In the genomic region with DNA sequence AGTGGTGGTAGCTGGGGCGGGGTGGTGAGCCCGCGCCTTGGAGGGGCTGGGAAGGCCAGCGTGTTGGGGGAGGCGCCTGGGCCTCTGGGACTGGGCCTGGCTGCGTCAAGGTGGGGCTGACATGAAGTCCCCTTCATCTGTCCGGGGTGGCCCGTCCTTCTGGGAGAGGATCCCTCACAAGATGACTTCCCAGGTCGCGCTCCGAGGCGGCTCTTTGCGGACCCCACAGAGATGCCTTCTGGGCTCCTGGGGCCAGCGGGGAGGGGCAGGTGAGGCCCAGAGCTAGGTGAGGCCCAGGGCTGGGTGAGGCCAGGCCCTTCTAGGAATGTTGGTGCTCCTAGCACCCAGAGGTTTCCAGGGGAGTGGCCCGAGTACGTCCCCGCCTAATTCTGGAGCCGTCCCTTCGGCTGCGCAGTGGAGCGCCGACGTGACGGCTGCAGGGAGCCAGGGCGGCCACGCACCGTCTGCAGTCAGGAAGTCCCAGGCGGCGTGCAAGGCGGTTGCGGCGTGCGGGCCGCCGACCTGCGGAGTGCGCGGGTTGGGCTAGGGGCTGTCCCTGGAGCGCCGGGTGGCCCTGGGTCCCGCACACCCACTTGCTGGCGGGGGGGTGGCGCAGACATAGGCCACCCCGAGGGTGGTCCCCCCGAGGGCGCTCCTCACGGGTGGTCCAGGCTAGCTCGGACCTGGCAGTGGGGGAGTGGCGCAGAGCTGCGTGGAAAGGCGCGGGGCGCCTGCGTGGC, we compare ENCODE assay signal across 22 cellular contexts. TPM values are rescaled to one million over a fixed set of nuclear protein-coding genes. Genes with fewer than 3 reads are reported as not detected.
A peak's percentile ranks its signal among the peaks of the same experiment; 100 is the strongest.
DNase-seq lines count a peak whose midpoint lies in the region; ATAC-seq, FAIRE-seq and TF ChIP-seq lines count a peak whose summit lies in the region.
"Had no signal": no experiment of that assay in that cellular context is flagged by ENCODE, and none has a peak within 500 bp of the region (broad histone marks: within the 10 kb centered on the region; RNA-seq: fewer than 3 reads in every experiment).

No MANE protein-coding gene starts in this region.

- no peak overlapping the region for H3K14ac ChIP-seq in neuronal stem cell (ENCODE audit: low read length)

- H3K36me3 ChIP-seq in K562 (ENCODE audit: control insufficient read depth, insufficient read depth, low read length) (no peaks in the 10 kb centered on the region), neuronal stem cell (replicated peaks in 1 of 2; ENCODE audit: control insufficient read depth in 2 of 2, insufficient read depth in 2 of 2, low read length in 2 of 2) (no peaks in the 10 kb centered on the region), suprapubic skin (no peaks in the 10 kb centered on the region)
- H3K36me3 ChIP-seq: BLaER1 treated with 17β-estradiol and CSF1 and Interleukin-3, amounts not matched to agents 10 nM and 100 nM; colonic mucosa had no signal

- TF ChIP-seq POLR2A in K562 (conservative IDR thresholded peaks at IDR 0.05) (no peak), suprapubic skin (IDR thresholded peaks at IDR 0.05) (no peak)

- CTCF ChIA-PET in K562 (lab: Yijun Ruan, JAX; ENCODE audit: low intra/inter-chr PET ratio) = no interaction called here

- no peak for FAIRE-seq in K562 (lab: Jason Lieb, UNC)
- FAIRE-seq: D721Med, islet of Langerhans had no signal

- WGBS in K562 (ENCODE audit: insufficient coverage, low coverage, missing lambda C conversion rate) = 31% methylated on average over 21 of the region's 54 CpGs
- WGBS in neuronal stem cell (ENCODE audit: extremely low coverage in 2 of 2, insufficient read length in 2 of 2, insufficient replicate concordance in 1 of 2), 2 donors = no CpG with 5 or more reads among the region's 54 CpGs
- 29% methylated on average over 35 of the region's 54 CpGs for WGBS in suprapubic skin

- TF ChIP-seq EP300 in K562 (IDR thresholded peaks at IDR 0.05; ENCODE audit: low read length) (no peak), suprapubic skin (IDR thresholded peaks at IDR 0.05) (no peak)

- H4K91ac ChIP-seq in neuronal stem cell (ENCODE audit: low read depth, low read length, poor library complexity) = no peak overlapping the region

- no peak overlapping the region for H2BK120ac ChIP-seq in neuronal stem cell (ENCODE audit: low read depth, low read length)

- POLR2A ChIA-PET in K562 (lab: Yijun Ruan, JAX) = no interaction called here

- no peaks in the 10 kb centered on the region for H3K9me1 ChIP-seq in K562 (ENCODE audit: control insufficient read depth, insufficient read depth, low read length)

- DNase-seq in Daoy (ENCODE audit: low read depth) (peak; percentile 15), K562 (ENCODE audit: extremely low read depth in 1 of 4, low spot score in 3 of 4) (no peak), neuronal stem cell (ENCODE audit: low spot score) (no peak), suprapubic skin (ENCODE audit: low spot score in 2 of 2) (peak; percentile 59 to 77), DMS79 treated with DMSO at 0.1 percent for 48 hours (lab: John Stamatoyannopoulos, UW) (no peak), cerebellar cortex (ENCODE audit: low spot score) (no peak), HPDE6-E6E7 (ENCODE audit: extremely low spot score) (no peak)
- DNase-seq: ACHN; activated CD4-positive, alpha-beta T cell treated with anti-CD3 and anti-CD28 coated beads, Interleukin-2, amount 10 ng/mL, durations not matched to agents 24 days and 14 days; activated naive CD8-positive, alpha-beta T cell treated with anti-CD3 and anti-CD28 coated beads for 36 hours; KBM-7; NCI-H187; stimulated activated CD4-positive, alpha-beta T cell treated with anti-CD3 and anti-CD28 coated beads, Interleukin-2, amount 100 ng/mL, for 24 hours; stimulated activated naive CD4-positive, alpha-beta T cell had no signal

- no peak overlapping the region for H3K27ac ChIP-seq in K562 (ENCODE audit: extremely low read depth, low read depth, low read length)
- no peak overlapping the region for H3K27ac ChIP-seq in neuronal stem cell (replicated peaks; ENCODE audit: low read length)
- H3K27ac ChIP-seq in suprapubic skin = no peak overlapping the region
- H3K27ac ChIP-seq: BLaER1 treated with 17β-estradiol and CSF1 and Interleukin-3, amounts not matched to agents 10 nM and 100 nM; colonic mucosa had no signal

- no TSS peak for BruUV-seq in K562 (replicated peaks; lab: Mats Ljungman, UMichigan)

- ATAC-seq in K562 = peak; percentile 23; the same call in 2 of the 3 replicates
- ATAC-seq in HG03196 (IDR thresholded peaks at IDR 0.05; ENCODE audit: unreplicated experiment) = no peak
- ATAC-seq: activated T-helper 17 cell treated with anti-CD3 and anti-CD28 coated beads, Interleukin-2, amount 50 U/mL, for 72 hours had no signal

- H3K18ac ChIP-seq in neuronal stem cell (ENCODE audit: low read length) = no peak overlapping the region

- TF ChIP-seq RAD21 in K562 (CRISPR knock-in tag; conservative IDR thresholded peaks at IDR 0.05 in 1 of 2, IDR thresholded peaks at IDR 0.05 in 1 of 2) = no peak

- H2BK12ac ChIP-seq in neuronal stem cell (ENCODE audit: low read length) = peak overlapping the region; percentile 10

- H3K27me3 ChIP-seq in K562 (ENCODE audit: control insufficient read depth in 2 of 2, insufficient read depth in 2 of 2, low read length in 2 of 2) (peaks cover 0 to 5% of the 10 kb centered on the region in 2 experiments; a peak in 1 of 5 replicates), neuronal stem cell (ENCODE audit: control insufficient read depth in 3 of 3, insufficient read depth in 3 of 3, low read depth in 1 of 3, low read length in 3 of 3) (no peaks in the 10 kb centered on the region), suprapubic skin (peaks cover 18% of the 10 kb centered on the region)
- H3K27me3 ChIP-seq: BLaER1 treated with 17β-estradiol and CSF1 and Interleukin-3, amounts not matched to agents 10 nM and 100 nM; colonic mucosa had no signal

- H3K4me3 ChIP-seq in K562 (no peak overlapping the region), neuronal stem cell (ENCODE audit: low read length in 2 of 2) (peak overlapping the region in 1 of 2 donors; percentile 42), suprapubic skin (peak overlapping the region; percentile 45)
- H3K4me3 ChIP-seq: BLaER1 treated with 17β-estradiol and CSF1 and Interleukin-3, amounts not matched to agents 10 nM and 100 nM; colonic mucosa had no signal

- in situ Hi-C loops in K562 (cut with MboI) = no loop called here

- no peak overlapping the region for H3K23ac ChIP-seq in neuronal stem cell (ENCODE audit: low read depth, low read length, poor library complexity)

- H2BK15ac ChIP-seq in neuronal stem cell (ENCODE audit: low read length) = no peak overlapping the region

- H3K4ac ChIP-seq in neuronal stem cell (ENCODE audit: low read length) = no peak overlapping the region

- no peak overlapping the region for H2AK5ac ChIP-seq in neuronal stem cell (ENCODE audit: low read depth, low read length)

- H3K9me3 ChIP-seq in K562 (replicated peaks; ENCODE audit: control insufficient read depth, insufficient read depth, low read depth, low read length) = no peaks in the 10 kb centered on the region
- peaks cover 0 to 35% of the 10 kb centered on the region in 2 donors for H3K9me3 ChIP-seq in neuronal stem cell (replicated peaks in 1 of 2; ENCODE audit: control insufficient read depth in 2 of 2, insufficient read depth in 1 of 2, low read depth in 1 of 2, low read length in 2 of 2)
- H3K9me3 ChIP-seq in suprapubic skin = no peaks in the 10 kb centered on the region
- H3K9me3 ChIP-seq: colonic mucosa had no signal

- intact Hi-C loops in K562 (cut with micrococcal nuclease) = no loop called here

- H3K79me2 ChIP-seq in K562 (ENCODE audit: control insufficient read depth, insufficient read depth, low read length) = no peaks in the 10 kb centered on the region

- no peak overlapping the region for H2BK5ac ChIP-seq in neuronal stem cell (ENCODE audit: low read length)

- no peak overlapping the region for H2AFZ ChIP-seq in K562 (ENCODE audit: low read depth, low read length)
- no peak overlapping the region for H2AFZ ChIP-seq in neuronal stem cell (ENCODE audit: low read length)

- H3K4me1 ChIP-seq in K562 (replicated peaks in 1 of 2; ENCODE audit: control insufficient read depth in 2 of 2, insufficient read depth in 2 of 2, low read length in 2 of 2) (peaks cover 0 to 9% of the 10 kb centered on the region in 2 experiments; a peak in 1 of 5 replicates), neuronal stem cell (ENCODE audit: control insufficient read depth in 2 of 2, insufficient read depth in 1 of 2, low read depth in 1 of 2, low read length in 2 of 2) (no peaks in the 10 kb centered on the region), suprapubic skin (peaks cover 6% of the 10 kb centered on the region)
- H3K4me1 ChIP-seq: BLaER1 treated with 17β-estradiol and CSF1 and Interleukin-3, amounts not matched to agents 10 nM and 100 nM; colonic mucosa had no signal

- TF ChIP-seq CTCF in K562 (IDR thresholded peaks at IDR 0.05 in 2 of 3, conservative IDR thresholded peaks at IDR 0.05 in 1 of 3; ENCODE audit: insufficient read depth in 2 of 3, low read depth in 1 of 3, low read length in 3 of 3) (no peak), suprapubic skin (IDR thresholded peaks at IDR 0.05) (no peak)

- no peaks in the 10 kb centered on the region for H3K79me1 ChIP-seq in neuronal stem cell (ENCODE audit: low read depth, low read length)

- H4K8ac ChIP-seq in neuronal stem cell (ENCODE audit: low read depth, low read length) = no peak overlapping the region

- H4K20me1 ChIP-seq in K562 (replicated peaks; ENCODE audit: control insufficient read depth, insufficient read depth, low read length) = no peaks in the 10 kb centered on the region; the same call in 1 of the 2 replicates
- H4K20me1 ChIP-seq: BLaER1 treated with 17β-estradiol and CSF1 and Interleukin-3, amounts not matched to agents 10 nM and 100 nM had no signal

- H3K4me2 ChIP-seq in K562 (ENCODE audit: insufficient read depth, low read length) (no peak overlapping the region), neuronal stem cell (ENCODE audit: insufficient read depth, low read length, poor library complexity, severe bottlenecking) (no peak overlapping the region)
- H3K4me2 ChIP-seq: BLaER1 treated with 17β-estradiol and CSF1 and Interleukin-3, amounts not matched to agents 10 nM and 100 nM had no signal

- no peak overlapping the region for H3K9ac ChIP-seq in K562 (ENCODE audit: insufficient read depth in 1 of 2, low read depth in 2 of 2, low read length in 2 of 2)
- H3K9ac ChIP-seq in neuronal stem cell (ENCODE audit: low read depth, low read length, poor library complexity) = no peak overlapping the region
- H3K9ac ChIP-seq: BLaER1 treated with 17β-estradiol and CSF1 and Interleukin-3, amounts not matched to agents 10 nM and 100 nM had no signal

RNA-seq across cellular contexts. Expression of a gene that starts 58.3 kb away (rescaled TPM):
- total RNA-seq in Daoy (2014; rRNA removed; shearing (Covaris generic)) = not detected in 2 replicates
- not detected in 2 replicates for total RNA-seq in K562 (2011; cell fraction: chromatin; rRNA removed; ENCODE audit: low replicate concordance)
- not detected in 2 replicates for total RNA-seq in K562 (2011; cell fraction: nucleolus; rRNA removed)
- total RNA-seq in K562 (2011; cell fraction: nucleoplasm; rRNA removed) = not detected in 2 replicates
- total RNA-seq in K562 (2014; rRNA removed) = not detected in 2 replicates
- total RNA-seq in K562 (2014; rRNA removed; fragmentation: Illumina TruSeq; extraction: Trizol) = not detected in 2 replicates
- not detected in 2 replicates for total RNA-seq in K562 (2015; rRNA removed; fragmentation: Illumina TruSeq; extraction: Trizol)
- total RNA-seq in K562 (2021) = not detected in 2 replicates
- not detected in 2 replicates for polyA plus RNA-seq in K562 (2011; rRNA removed)
- not detected in 2 replicates for polyA plus RNA-seq in K562 (2011; cell fraction: cytosol; rRNA removed)
- not detected in 2 replicates for polyA plus RNA-seq in K562 (2011; cell fraction: nucleus; rRNA removed)
- not detected in 2 replicates for polyA plus RNA-seq in K562 (2012)
- not detected in 2 replicates for polyA plus RNA-seq in K562 (2014; fragmentation: Illumina TruSeq; extraction: Trizol)
- not detected for polyA plus RNA-seq in K562 (2014; fragmentation: Nextera tagmentation; extraction: Ambion mirVana)
- polyA plus RNA-seq in K562 (2014; rRNA removed) = not detected in 2 replicates
- not detected in 2 replicates for polyA minus RNA-seq in K562 (2011; rRNA and poly(A)+ RNA removed)
- polyA minus RNA-seq in K562 (2011; cell fraction: cytosol; rRNA and poly(A)+ RNA removed) = not detected in 2 replicates
- polyA minus RNA-seq in K562 (2011; cell fraction: nucleus; rRNA and poly(A)+ RNA removed) = not detected in 2 replicates
- polyA plus RNA-seq in neuronal stem cell (2013, experiment 1 of 2) = not detected
- not detected for polyA plus RNA-seq in neuronal stem cell (2013, experiment 2 of 2)
- 1 to 10 TPM in 2 of 4 donors, not detected in 2; 3.0 to 4.5 TPM for total RNA-seq in suprapubic skin
- total RNA-seq: activated CD4-positive, alpha-beta T cell treated with anti-CD3 and anti-CD28 coated beads, Interleukin-2, amount 10 ng/mL, durations not matched to agents 24 days and 14 days; activated naive CD8-positive, alpha-beta T cell treated with anti-CD3 and anti-CD28 coated beads for 36 hours; activated T-helper 17 cell treated with anti-CD3 and anti-CD28 coated beads, Interleukin-2, amount 50 U/mL, for 72 hours; omental fat pad; T-helper 1 cell treated with Interleukin-12 subunit alpha and Interleukin-12 subunit beta and Interleukin-4 antibody, amounts not matched to agents 30 ng/mL and 1 ng/mL, for 36 hours had no signal

Comparison
In these comparisons a context has a peak if more than half of its experiments do, and no peak if none do; other contexts are left out.
1. DNase-seq: peak in Daoy (single experiment) and suprapubic skin (2 of 2); none in K562 (0 of 4), neuronal stem cell (single experiment), DMS79 treated with DMSO at 0.1 percent for 48 hours (single experiment), cerebellar cortex (single experiment) and HPDE6-E6E7 (single experiment).